In the genomic region with DNA sequence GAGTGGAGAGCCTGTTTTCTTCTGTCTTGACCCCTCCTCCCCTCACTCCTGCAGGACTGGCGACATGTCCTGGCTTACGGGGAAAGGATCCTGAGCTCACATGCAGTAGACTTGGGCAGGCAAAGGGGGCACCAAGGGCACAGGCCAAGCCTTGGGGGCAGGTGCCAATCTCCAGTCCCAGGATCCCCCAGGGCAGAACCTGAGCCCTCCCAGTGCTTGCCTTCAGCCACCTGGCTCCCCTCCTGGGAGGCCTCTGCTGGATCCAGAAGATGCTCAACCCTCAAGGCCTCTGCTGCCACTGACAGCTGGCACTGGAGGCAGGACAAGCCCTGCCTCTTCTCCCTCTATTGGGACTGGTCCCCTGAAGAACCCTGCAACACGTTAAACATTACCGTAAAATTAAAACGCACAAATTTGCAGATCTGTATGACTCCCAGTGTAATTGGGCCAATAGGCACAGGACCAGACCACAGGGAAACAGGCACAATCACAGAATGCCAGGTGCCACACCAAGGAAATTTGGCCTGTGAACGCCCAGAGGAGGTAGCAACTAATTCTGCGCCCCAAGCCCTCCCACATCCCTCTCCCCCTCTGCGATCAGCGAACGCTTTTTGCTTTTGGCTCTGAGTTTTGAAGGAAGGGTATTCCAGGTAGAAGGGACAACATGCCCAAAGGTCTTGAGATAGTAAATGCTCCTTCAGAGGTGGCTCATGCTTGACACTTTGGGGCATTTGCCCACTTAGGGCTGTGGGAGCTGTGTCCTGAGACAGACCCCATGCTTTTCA, we compare ENCODE assay signal across 8 cellular contexts. TPM values are rescaled to one million over a fixed set of nuclear protein-coding genes. Genes with fewer than 3 reads are reported as not detected.
A peak's percentile ranks its signal among the peaks of the same experiment; 100 is the strongest.
DNase-seq lines count a peak whose midpoint lies in the region; TF ChIP-seq lines count a peak whose summit lies in the region.

No MANE protein-coding gene starts in this region.

- H3K36me3 ChIP-seq in MG63: peaks cover 12% of the 10 kb centered on the region
- H3K36me3 ChIP-seq in duodenal mucosa (ENCODE audit: control insufficient read depth in 1 of 2, insufficient read depth in 2 of 2, low read length in 2 of 2): peaks cover 0 to 7% of the 10 kb centered on the region in 2 donors

- peaks cover 8% of the 10 kb centered on the region; the same call in 1 of the 2 replicates for H3K9me3 ChIP-seq in MG63
- peaks cover 6 to 7% of the 10 kb centered on the region in 2 donors for H3K9me3 ChIP-seq in duodenal mucosa (ENCODE audit: control insufficient read depth in 1 of 2, low read length in 2 of 2)

- peaks cover 9% of the 10 kb centered on the region for H3K36me3 Mint-ChIP-seq in nephron progenitor cell (ENCODE audit: low read depth)

- H3K4me1 ChIP-seq in duodenal mucosa (ENCODE audit: control insufficient read depth in 1 of 2, insufficient read depth in 2 of 2, low read length in 2 of 2): peaks cover 29 to 32% of the 10 kb centered on the region in 2 donors

- H3K27ac ChIP-seq in C4-2B (peak overlapping the region; percentile 93), duodenal mucosa (ENCODE audit: low read depth, low read length) (peak overlapping the region; percentile 80)

- H3K9ac ChIP-seq in duodenal mucosa (ENCODE audit: low read depth in 1 of 2, low read length in 2 of 2): peak overlapping the region; percentile 82 to 89

- TF ChIP-seq CTCF in C4-2B (conservative IDR thresholded peaks at IDR 0.05) (no peak), nephron progenitor cell (IDR thresholded peaks at IDR 0.05) (no peak)

- H3K27me3 Mint-ChIP-seq in nephron progenitor cell (ENCODE audit: low read depth, poor library complexity): peaks cover 30% of the 10 kb centered on the region

- H3K27me3 ChIP-seq in MG63 (no peaks in the 10 kb centered on the region), duodenal mucosa (ENCODE audit: control insufficient read depth in 1 of 2, insufficient read depth in 2 of 2, low read length in 2 of 2) (no peaks in the 10 kb centered on the region)

- H3K4me3 Mint-ChIP-seq in nephron progenitor cell: peak overlapping the region; percentile 99

- H3K4me3 ChIP-seq in MG63 (peak overlapping the region; percentile 95), duodenal mucosa (ENCODE audit: low read depth in 1 of 2, low read length in 2 of 2) (peak overlapping the region; percentile 89)

- DNase-seq in MG63 (no peak), nephron progenitor cell (no peak), mesenteric fat pad (ENCODE audit: low spot score) (no peak), NCI-H748 (lab: John Stamatoyannopoulos, UW; ENCODE audit: unreplicated experiment) (no peak), cortex of kidney (lab: John Stamatoyannopoulos, UW) (no peak)
- no peak for DNase-seq in stimulated activated CD4-positive, alpha-beta T cell treated with anti-CD3 and anti-CD28 coated beads, Interleukin-2, amount 100 ng/mL, for 48 hours

- peaks cover 47% of the 10 kb centered on the region for H3K4me1 Mint-ChIP-seq in nephron progenitor cell

- H3K9me3 Mint-ChIP-seq in nephron progenitor cell: peaks cover 9% of the 10 kb centered on the region

- H3K27ac Mint-ChIP-seq in nephron progenitor cell: peak overlapping the region; percentile 74

RNA-seq across cellular contexts. Expression of a gene that starts 1.0 kb away (rescaled TPM):
- 21.2 and 25.3 TPM in 2 replicates for total RNA-seq in MG63 (2014; rRNA removed; shearing (Covaris generic); ENCODE audit: low replicate concordance)
- total RNA-seq in mesenteric fat pad: 70.8 TPM

RNA-seq across cellular contexts. Expression of a gene that starts 14.1 kb away (rescaled TPM):
- 0.56 TPM in 1 of 2 replicates, not detected in the other for total RNA-seq in MG63 (2014; rRNA removed; shearing (Covaris generic); ENCODE audit: low replicate concordance)
- 2.1 TPM for total RNA-seq in mesenteric fat pad

RNA-seq across cellular contexts. Expression of a gene that starts 20.8 kb away (rescaled TPM):
- 33.8 and 46.5 TPM in 2 replicates for total RNA-seq in MG63 (2014; rRNA removed; shearing (Covaris generic); ENCODE audit: low replicate concordance)
- total RNA-seq in mesenteric fat pad: 15.5 TPM

RNA-seq across cellular contexts. Expression of a gene that starts 33.8 kb away (rescaled TPM):
- 1.1 and 10.0 TPM in 2 replicates for total RNA-seq in MG63 (2014; rRNA removed; shearing (Covaris generic); ENCODE audit: low replicate concordance)
- total RNA-seq in mesenteric fat pad: 1.2 TPM

RNA-seq across cellular contexts. Expression of a gene that starts 51.2 kb away (rescaled TPM):
- not detected in 2 replicates for total RNA-seq in MG63 (2014; rRNA removed; shearing (Covaris generic); ENCODE audit: low replicate concordance)
- total RNA-seq in mesenteric fat pad: 7.6 TPM
